Comparison of ENCODE assay signal across 14 cellular contexts in the genomic region with DNA sequence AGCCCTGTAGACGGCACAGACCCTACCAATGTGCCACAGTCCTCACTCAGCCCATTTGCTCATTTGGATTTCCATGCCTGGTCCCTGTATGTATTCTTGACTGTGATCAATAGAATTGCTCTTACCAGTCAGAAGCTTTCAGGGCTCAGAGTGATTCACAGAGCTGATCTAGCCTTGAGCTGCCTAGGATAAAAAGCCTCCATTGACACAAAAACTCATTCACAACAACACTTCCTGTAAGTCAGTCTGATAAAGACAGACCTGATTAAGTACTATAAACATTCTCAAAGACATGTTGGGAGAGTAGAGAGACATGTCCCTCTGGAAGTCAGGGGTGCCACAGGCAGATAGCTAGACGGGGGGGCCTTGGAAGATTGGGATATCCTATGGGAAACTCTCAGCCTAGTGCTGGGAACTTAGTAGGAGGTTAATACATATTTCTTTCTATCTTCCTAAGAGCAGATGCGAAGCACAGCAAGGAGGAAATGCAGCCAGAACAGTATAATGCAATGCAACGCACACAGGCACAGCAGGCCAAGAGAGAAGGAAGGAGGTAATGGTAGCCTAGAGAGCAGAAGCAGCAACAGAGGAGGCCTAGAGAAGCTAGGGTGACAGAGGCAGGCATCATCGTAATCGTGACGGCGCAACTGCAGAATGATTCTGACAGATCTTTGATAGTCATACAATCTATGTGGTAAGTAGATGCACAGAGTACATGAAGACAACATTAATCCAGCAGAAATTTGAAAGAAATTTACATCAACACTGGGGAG. TPM values are rescaled to one million over a fixed set of nuclear protein-coding genes. Genes with fewer than 3 reads are reported as not detected.
A peak's percentile ranks its signal among the peaks of the same experiment; 100 is the strongest.
DNase-seq lines count a peak whose midpoint lies in the region; ATAC-seq, FAIRE-seq and TF ChIP-seq lines count a peak whose summit lies in the region.
"Had no signal": no experiment of that assay in that cellular context is flagged by ENCODE, and none has a peak within 500 bp of the region (broad histone marks: within the 10 kb centered on the region; RNA-seq: fewer than 3 reads in every experiment).

No MANE protein-coding gene starts in this region.

- peaks cover under 1 to 4% of the 10 kb centered on the region in 2 donors for H3K36me3 Mint-ChIP-seq in CD14-positive monocyte
- H3K36me3 Mint-ChIP-seq in activated naive CD4-positive, alpha-beta T cell treated with anti-CD3 and anti-CD28 coated beads, Interleukin-2, amount 50 U/mL, for 24 hours: no peaks in the 10 kb centered on the region
- H3K36me3 Mint-ChIP-seq in nephron progenitor cell (ENCODE audit: low read depth): no peaks in the 10 kb centered on the region

- TF ChIP-seq CTCF in CD14-positive monocyte (IDR thresholded peaks at IDR 0.05) (no peak), nephron progenitor cell (IDR thresholded peaks at IDR 0.05) (no peak)

- H3K9me3 Mint-ChIP-seq in CD14-positive monocyte: peaks cover 0 to 2% (median 2%) of the 10 kb centered on the region in 7 donors
- no peaks in the 10 kb centered on the region for H3K9me3 Mint-ChIP-seq in activated naive CD4-positive, alpha-beta T cell treated with anti-CD3 and anti-CD28 coated beads, Interleukin-2, amount 50 U/mL, for 24 hours
- H3K9me3 Mint-ChIP-seq in nephron progenitor cell: peaks cover 4% of the 10 kb centered on the region

- no peak for ATAC-seq in HG03469 (IDR thresholded peaks at IDR 0.05; ENCODE audit: unreplicated experiment)
- no peak for ATAC-seq in left cardiac atrium

- no peak for TF ChIP-seq POLR2A in GM12891 (IDR thresholded peaks at IDR 0.05; ENCODE audit: low read depth, low read length)

- DNase-seq in CD14-positive monocyte (ENCODE audit: low spot score) (no peak), GM12891 (ENCODE audit: insufficient read length, low spot score) (no peak), nephron progenitor cell (no peak), NCI-H1105 treated with DMSO at 0.1 percent for 48 hours (lab: John Stamatoyannopoulos, UW) (no peak), left cardiac atrium (no peak)
- no peak for DNase-seq in activated CD8-positive, alpha-beta memory T cell treated with anti-CD3 and anti-CD28 coated beads for 24 hours
- DNase-seq: activated gamma-delta T cell; colonic mucosa; DMS 273 treated with DMSO at 0.1 percent for 48 hours; Karpas-422; stimulated activated CD4-positive, alpha-beta T cell treated with anti-CD3 and anti-CD28 coated beads, Interleukin-15, amount 100 ng/mL, for 24 hours had no signal

- peak overlapping the region; percentile 88 to 99 (median 96) for H3K27ac Mint-ChIP-seq in CD14-positive monocyte
- peak overlapping the region; percentile 56 for H3K27ac Mint-ChIP-seq in activated naive CD4-positive, alpha-beta T cell treated with anti-CD3 and anti-CD28 coated beads, Interleukin-2, amount 50 U/mL, for 24 hours
- no peak overlapping the region for H3K27ac Mint-ChIP-seq in nephron progenitor cell

- H3K4me3 Mint-ChIP-seq in CD14-positive monocyte (peak overlapping the region; percentile 56 to 74), nephron progenitor cell (peak overlapping the region; percentile 38)
- H3K4me3 Mint-ChIP-seq in activated naive CD4-positive, alpha-beta T cell treated with anti-CD3 and anti-CD28 coated beads, Interleukin-2, amount 50 U/mL, for 24 hours: peak overlapping the region; percentile 15

- H3K27me3 Mint-ChIP-seq in CD14-positive monocyte (ENCODE audit: low read depth in 3 of 3) (no peaks in the 10 kb centered on the region), nephron progenitor cell (ENCODE audit: low read depth, poor library complexity) (peaks cover 11% of the 10 kb centered on the region)
- no peaks in the 10 kb centered on the region for H3K27me3 Mint-ChIP-seq in activated naive CD4-positive, alpha-beta T cell treated with anti-CD3 and anti-CD28 coated beads, Interleukin-2, amount 50 U/mL, for 24 hours

- intact Hi-C loops in CD14-positive monocyte (cut with micrococcal nuclease): no loop called here
- intact Hi-C loops in left cardiac atrium (cut with DNase I): loop anchor here (10.0 kb wide), 3 partner anchors 218 to 402 kb away; no protein-coding TSS in a partner anchor

- peak; percentile 33 for FAIRE-seq in GM12891 (lab: Jason Lieb, UNC)
- FAIRE-seq: keratinocyte had no signal

- peaks cover 69% of the 10 kb centered on the region for H3K4me1 Mint-ChIP-seq in CD14-positive monocyte
- peaks cover 53% of the 10 kb centered on the region for H3K4me1 Mint-ChIP-seq in activated naive CD4-positive, alpha-beta T cell treated with anti-CD3 and anti-CD28 coated beads, Interleukin-2, amount 50 U/mL, for 24 hours
- peaks cover 35% of the 10 kb centered on the region for H3K4me1 Mint-ChIP-seq in nephron progenitor cell

TF ChIP-seq in GM12891, 5 proteins besides CTCF, POLR2A, EP300 and RAD21:
- TF ChIP-seq POLR2AphosphoS5 (IDR thresholded peaks at IDR 0.05; ENCODE audit: low read depth, low read length): no peak
- no peak for TF ChIP-seq SPI1 (IDR thresholded peaks at IDR 0.05; ENCODE audit: low read depth, low read length)
- TF ChIP-seq TAF1 (IDR thresholded peaks at IDR 0.05; ENCODE audit: low read depth, low read length): no peak
- no peak for TF ChIP-seq POU2F2 (IDR thresholded peaks at IDR 0.05; ENCODE audit: low read depth, low read length)
- TF ChIP-seq PAX5 (IDR thresholded peaks at IDR 0.05; ENCODE audit: insufficient read depth, low read length, severe bottlenecking): no peak

RNA-seq across cellular contexts. Expression of a gene that starts 1.9 kb away (rescaled TPM):
- polyA plus RNA-seq in CD14-positive monocyte: 10 to 100 TPM; 10.1 to 12.5 TPM
- polyA plus RNA-seq in GM12891 (2012; ENCODE audit: low read depth, missing spikeins): not detected
- 1 to 10 TPM; 3.0 to 3.7 TPM for total RNA-seq in left cardiac atrium
- polyA plus RNA-seq: keratinocyte had no signal

Comparison
In these comparisons a context has a peak if more than half of its experiments do, and no peak if none do; other contexts are left out.
1. H3K4me3 Mint-ChIP-seq: peak in every context shown above with its lines; median percentile 65 in CD14-positive monocyte; 38 in nephron progenitor cell; 15 in activated naive CD4-positive, alpha-beta T cell treated with anti-CD3 and anti-CD28 coated beads, Interleukin-2, amount 50 U/mL, for 24 hours.
2. intact Hi-C loops: an anchor here in left cardiac atrium (10.0 kb wide); none called in CD14-positive monocyte.